22 cellular contexts compared by ENCODE assay signal in genomic region chr15:85388962-85389361, GRCh38. TPM values are rescaled to one million over a fixed set of nuclear protein-coding genes. Genes with fewer than 3 reads are reported as not detected.
A peak's percentile ranks its signal among the peaks of the same experiment; 100 is the strongest.
DNase-seq lines count a peak whose midpoint lies in the region; ATAC-seq and TF ChIP-seq lines count a peak whose summit lies in the region.
"Had no signal": no experiment of that assay in that cellular context is flagged by ENCODE, and none has a peak within 500 bp of the region (broad histone marks: within the 10 kb centered on the region; RNA-seq: fewer than 3 reads in every experiment).

No MANE protein-coding gene starts in this region.

- H3K36me3 ChIP-seq in GM23248 (ENCODE audit: low read depth) (no peaks in the 10 kb centered on the region), OCI-LY7 (ENCODE audit: insufficient read depth, low read length) (peaks cover 58% of the 10 kb centered on the region), mucosa of descending colon (ENCODE audit: low read depth) (no peaks in the 10 kb centered on the region)
- H3K36me3 ChIP-seq: Peyer's patch, SJSA1 had no signal

- no peaks in the 10 kb centered on the region for H3K27me3 Mint-ChIP-seq in activated T-helper 2 cell treated with anti-CD3 and anti-CD28 coated beads, Interferon-gamma antibody, Interleukin-2, Interleukin-4, amounts not matched to agents 10 μg/mL and 5 μg/mL and 100 μg/mL, durations not matched to agents 14 hours and 24 hours and 36 hours (ENCODE audit: low read depth)
- H3K27me3 Mint-ChIP-seq: CD4-positive, CD25-positive, alpha-beta regulatory T cell had no signal

- no peak overlapping the region for H3K27ac Mint-ChIP-seq in activated T-helper 2 cell treated with anti-CD3 and anti-CD28 coated beads, Interferon-gamma antibody, Interleukin-2, Interleukin-4, amounts not matched to agents 10 μg/mL and 5 μg/mL and 100 μg/mL, durations not matched to agents 14 hours and 24 hours and 36 hours
- H3K27ac Mint-ChIP-seq: CD4-positive, CD25-positive, alpha-beta regulatory T cell; HFFc6 had no signal

- peaks cover 17% of the 10 kb centered on the region for H3K36me3 Mint-ChIP-seq in activated T-helper 2 cell treated with anti-CD3 and anti-CD28 coated beads, Interferon-gamma antibody, Interleukin-2, Interleukin-4, amounts not matched to agents 10 μg/mL and 5 μg/mL and 100 μg/mL, durations not matched to agents 14 hours and 24 hours and 36 hours (ENCODE audit: low read depth)

- no peaks in the 10 kb centered on the region for H3K9me3 Mint-ChIP-seq in activated T-helper 2 cell treated with anti-CD3 and anti-CD28 coated beads, Interferon-gamma antibody, Interleukin-2, Interleukin-4, amounts not matched to agents 10 μg/mL and 5 μg/mL and 100 μg/mL, durations not matched to agents 14 hours and 24 hours and 36 hours
- H3K9me3 Mint-ChIP-seq: CD4-positive, CD25-positive, alpha-beta regulatory T cell; HFFc6 had no signal

- H3K79me2 ChIP-seq in GM23248 (ENCODE audit: insufficient read depth): peaks cover 100% of the 10 kb centered on the region
- H3K79me2 ChIP-seq in OCI-LY7 (ENCODE audit: insufficient read depth, low read depth, low read length): peaks cover 99% of the 10 kb centered on the region

- H3K9ac ChIP-seq in GM23248: no peak overlapping the region
- H3K9ac ChIP-seq: KMS-11 had no signal

- H3F3A ChIP-seq in GM23248 (ENCODE audit: insufficient read depth): no peaks in the 10 kb centered on the region

- DNase-seq in left ventricle myocardium superior (no peak), Right ventricle myocardium superior (no peak), GM23248 (peak; percentile 27), OCI-LY7 (ENCODE audit: low spot score) (no peak), mucosa of descending colon (no peak), NCI-H2029 treated with DMSO at 0.1 percent for 48 hours (lab: John Stamatoyannopoulos, UW) (no peak)
- DNase-seq in activated T-helper 2 cell treated with anti-CD3 and anti-CD28 coated beads, Interferon-gamma antibody, Interleukin-2, Interleukin-4, amounts not matched to agents 10 μg/mL and 5 μg/mL and 100 μg/mL, durations not matched to agents 14 hours and 24 hours and 36 hours (ENCODE audit: low spot score): no peak
- DNase-seq: CD4-positive, CD25-positive, alpha-beta regulatory T cell; DMS79; H7; HFFc6; NCI-H1105 treated with DMSO at 0.1 percent for 48 hours; NCI-H2081; NCI-H2171; NCI-H345; NCI-H524; NCI-H774; NK-92 treated with Interleukin-12 subunit alpha and Interleukin-12 subunit beta, amount 100 ng/mL, for 24 hours; Peyer's patch had no signal

- no peaks in the 10 kb centered on the region for H4K20me1 ChIP-seq in GM23248 (ENCODE audit: insufficient read depth)
- H4K20me1 ChIP-seq in OCI-LY7 (ENCODE audit: insufficient read depth, low read length): peaks cover 31% of the 10 kb centered on the region; the same call in 1 of the 2 replicates

- ATAC-seq in left ventricle myocardium superior: peak; percentile 4
- ATAC-seq in Right ventricle myocardium superior (ENCODE audit: poor library complexity): no peak
- peak; percentile 36 for ATAC-seq in mucosa of descending colon
- ATAC-seq in GM18861 (IDR thresholded peaks at IDR 0.05; ENCODE audit: unreplicated experiment): no peak

- CTCF ChIA-PET in OCI-LY7 (lab: Charles Lee; ENCODE audit: unreplicated experiment): interaction anchor here (0.9 to 2.0 kb wide), 5 partner anchors 12 to 54 kb away, joined by 3 to 14 read pairs (median 3); no protein-coding TSS in a partner anchor

- H3K4me1 ChIP-seq in GM23248 (ENCODE audit: insufficient read depth) (peaks cover 15% of the 10 kb centered on the region), OCI-LY7 (ENCODE audit: insufficient read depth, low read length, poor library complexity, severe bottlenecking) (peaks cover 85% of the 10 kb centered on the region), mucosa of descending colon (ENCODE audit: low read depth) (peaks cover 12% of the 10 kb centered on the region)

- no peak overlapping the region for H3K4me3 Mint-ChIP-seq in activated T-helper 2 cell treated with anti-CD3 and anti-CD28 coated beads, Interferon-gamma antibody, Interleukin-2, Interleukin-4, amounts not matched to agents 10 μg/mL and 5 μg/mL and 100 μg/mL, durations not matched to agents 14 hours and 24 hours and 36 hours (ENCODE audit: low read depth)
- H3K4me3 Mint-ChIP-seq: HFFc6 had no signal

- H3K27ac ChIP-seq in GM23248 (peak overlapping the region; percentile 42), OCI-LY7 (ENCODE audit: low read depth, low read length, poor library complexity, severe bottlenecking) (peak overlapping the region; percentile 88)
- H3K27ac ChIP-seq: KMS-11, Peyer's patch, SJSA1 had no signal

- H3K4me1 Mint-ChIP-seq in activated T-helper 2 cell treated with anti-CD3 and anti-CD28 coated beads, Interferon-gamma antibody, Interleukin-2, Interleukin-4, amounts not matched to agents 10 μg/mL and 5 μg/mL and 100 μg/mL, durations not matched to agents 14 hours and 24 hours and 36 hours (ENCODE audit: low read depth): peaks cover 20% of the 10 kb centered on the region

- H3K4me2 ChIP-seq in GM23248 (ENCODE audit: unreplicated experiment) (no peak overlapping the region), OCI-LY7 (ENCODE audit: low read length) (peak overlapping the region; percentile 73)
- H3K4me2 ChIP-seq: KMS-11 had no signal

- no peaks in the 10 kb centered on the region for H3K27me3 ChIP-seq in GM23248 (replicated peaks; ENCODE audit: insufficient read depth)
- H3K27me3 ChIP-seq: Peyer's patch, SJSA1 had no signal

- BruUV-seq in OCI-LY7 (replicated peaks; lab: Mats Ljungman, UMichigan): no TSS peak

- H3K9me3 ChIP-seq in GM23248 (ENCODE audit: low read depth): no peaks in the 10 kb centered on the region
- H3K9me3 ChIP-seq in OCI-LY7 (ENCODE audit: low read length): no peaks in the 10 kb centered on the region
- H3K9me3 ChIP-seq in mucosa of descending colon: no peaks in the 10 kb centered on the region
- H3K9me3 ChIP-seq: Peyer's patch, SJSA1 had no signal

- no peak overlapping the region for H2AFZ ChIP-seq in GM23248
- no peak overlapping the region for H2AFZ ChIP-seq in OCI-LY7 (ENCODE audit: low read length)

- intact Hi-C loops in left ventricle myocardium superior (cut with micrococcal nuclease): no loop called here
- intact Hi-C loops in Right ventricle myocardium superior (cut with DNase I): loop anchor here (10.0 kb wide), 1 partner anchor 186 kb away; no protein-coding TSS in a partner anchor
- intact Hi-C loops in OCI-LY7 (cut with micrococcal nuclease; ENCODE audit: unreplicated experiment): loop anchor here (2.0 to 10.0 kb wide), 2 partner anchors 14 to 316 kb away; no protein-coding TSS in a partner anchor
- intact Hi-C loops in mucosa of descending colon (cut with DNase I, micrococcal nuclease): no loop called here
- intact Hi-C loops in activated T-helper 2 cell treated with anti-CD3 and anti-CD28 coated beads, Interferon-gamma antibody, Interleukin-2, Interleukin-4, amounts not matched to agents 10 μg/mL and 5 μg/mL and 100 μg/mL, durations not matched to agents 14 hours and 24 hours and 36 hours (cut with micrococcal nuclease): no loop called here

- TF ChIP-seq CTCF in OCI-LY7 (conservative IDR thresholded peaks at IDR 0.05; ENCODE audit: low read length): no peak
- TF ChIP-seq CTCF in mucosa of descending colon (IDR thresholded peaks at IDR 0.05): no peak

- POLR2A ChIA-PET in OCI-LY7 (lab: Charles Lee): interaction anchor here (0.7 to 14.6 kb wide), 13 partner anchors 8 to 83 kb away, joined by 3 to 335 read pairs (median 6); partner anchors contain the start of gene AKAP13

- H3K9me2 ChIP-seq in GM23248 (ENCODE audit: insufficient read depth) (no peaks in the 10 kb centered on the region), OCI-LY7 (ENCODE audit: insufficient read depth, low read length) (no peaks in the 10 kb centered on the region)

- in situ Hi-C loops in GM23248 (cut with MboI): no loop called here

- H3K4me3 ChIP-seq in GM23248 (no peak overlapping the region), OCI-LY7 (ENCODE audit: low read depth, low read length, poor library complexity, severe bottlenecking) (peak overlapping the region; percentile 58), mucosa of descending colon (no peak overlapping the region)
- H3K4me3 ChIP-seq: Peyer's patch, SJSA1 had no signal

- 95 to 98% methylated on average over 2 of the region's 2 CpGs for WGBS in GM23248 (ENCODE audit: low coverage in 1 of 2, low lambda C conversion rate in 2 of 2, missing lambda C conversion rate in 2 of 2), 2 experiments

RNA-seq across cellular contexts. Expression of gene AKAP13, which starts 8.6 kb away (rescaled TPM):
- 284 TPM for total RNA-seq in left ventricle myocardium superior
- 322 TPM for total RNA-seq in Right ventricle myocardium superior
- 27.7 and 45.0 TPM in 2 replicates for total RNA-seq in GM23248 (2014; rRNA removed; shearing (Covaris generic))
- 22.5 and 26.5 TPM in 2 replicates for polyA plus RNA-seq in GM23248 (2016; fragmentation: Nextera tagmentation; extraction: Ambion mirVana)
- total RNA-seq in OCI-LY7 (2014; rRNA removed; shearing (Covaris generic)): 124 and 140 TPM in 2 replicates
- 250 and 261 TPM in 2 replicates for total RNA-seq in OCI-LY7 (2022)
- 100 to 1,000 TPM; 141 to 173 (median 150) TPM for total RNA-seq in mucosa of descending colon
- 92.1 and 107 TPM in 2 replicates for total RNA-seq in activated T-helper 2 cell treated with anti-CD3 and anti-CD28 coated beads, Interferon-gamma antibody, Interleukin-2, Interleukin-4, amounts not matched to agents 10 μg/mL and 5 μg/mL and 100 μg/mL, durations not matched to agents 14 hours and 24 hours and 36 hours

Comparison
In these comparisons a context has a peak if more than half of its experiments do, and no peak if none do; other contexts are left out.
1. ATAC-seq: peak in left ventricle myocardium superior (single experiment) and mucosa of descending colon (single experiment); none in Right ventricle myocardium superior (single experiment) and GM18861 (single experiment).
2. intact Hi-C loops: an anchor here in Right ventricle myocardium superior (10.0 kb wide) and OCI-LY7 (2.0 to 10.0 kb wide); none called in left ventricle myocardium superior, mucosa of descending colon and activated T-helper 2 cell treated with anti-CD3 and anti-CD28 coated beads, Interferon-gamma antibody, Interleukin-2, Interleukin-4, amounts not matched to agents 10 μg/mL and 5 μg/mL and 100 μg/mL, durations not matched to agents 14 hours and 24 hours and 36 hours.